40 cellular contexts compared by ENCODE assay signal in the genomic region with DNA sequence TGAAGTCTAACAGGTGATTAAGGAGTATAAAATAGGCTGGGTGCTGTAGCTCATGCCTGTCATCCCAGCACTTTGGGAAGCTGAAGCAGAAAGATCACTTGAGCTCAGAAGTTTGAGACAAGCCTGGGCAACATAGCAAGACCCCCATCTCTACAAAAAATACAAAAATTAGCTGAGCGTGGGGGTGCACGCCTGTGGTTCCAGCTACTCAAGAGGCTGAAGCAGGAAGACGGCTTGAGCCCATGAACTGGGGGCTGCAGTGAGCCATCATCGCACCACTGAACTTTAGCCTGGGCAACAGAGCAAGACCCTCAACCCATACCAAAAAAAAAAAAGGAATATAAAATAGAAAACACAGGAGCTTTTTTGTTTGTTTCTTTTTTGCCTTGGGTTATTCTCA. TPM values are rescaled to one million over a fixed set of nuclear protein-coding genes. Genes with fewer than 3 reads are reported as not detected.
DNase-seq lines count a peak whose midpoint lies in the region; ATAC-seq, FAIRE-seq and TF ChIP-seq lines count a peak whose summit lies in the region.
"Had no signal": no experiment of that assay in that cellular context is flagged by ENCODE, and none has a peak within 500 bp of the region (broad histone marks: within the 10 kb centered on the region; RNA-seq: fewer than 3 reads in every experiment).

No MANE protein-coding gene starts in this region.

- no TSS peak for BruUV-seq in K562 (replicated peaks; lab: Mats Ljungman, UMichigan)

- no peaks in the 10 kb centered on the region for H3K4me1 Mint-ChIP-seq in WTC11
- H3K4me1 Mint-ChIP-seq: CD4-positive, alpha-beta memory T cell; CD4-positive, CD25-positive, alpha-beta regulatory T cell; CD8-positive, alpha-beta memory T cell had no signal

- no peak overlapping the region for H2AFZ ChIP-seq in K562 (ENCODE audit: low read depth, low read length)

- no peak overlapping the region for H3K4me2 ChIP-seq in K562 (ENCODE audit: insufficient read depth, low read length)
- H3K4me2 ChIP-seq: A549; BLaER1; BLaER1 treated with 17β-estradiol and CSF1 and Interleukin-3, amounts not matched to agents 10 nM and 100 nM had no signal

- TF ChIP-seq RAD21 in K562 (CRISPR knock-in tag; conservative IDR thresholded peaks at IDR 0.05 in 1 of 2, IDR thresholded peaks at IDR 0.05 in 1 of 2) = no peak

- DNase-seq in WTC11 (ENCODE audit: low spot score) = no peak
- no peak for DNase-seq in K562 (ENCODE audit: extremely low read depth in 1 of 4, low spot score in 3 of 4)
- no peak for DNase-seq in kidney glomerular epithelial cell (lab: John Stamatoyannopoulos, UW)
- no peak for DNase-seq in GM13977 (ENCODE audit: low spot score)
- DNase-seq: 8988T; ACHN; AML-193; BE2C; C1 segment of cervical spinal cord; Caco-2; Calu3; CD4-positive, alpha-beta memory T cell; CD4-positive, alpha-beta T cell; CD4-positive, CD25-positive, alpha-beta regulatory T cell; CD8-positive, alpha-beta memory T cell; CD8-positive, alpha-beta T cell; COR-L47; DMS 273 treated with DMSO at 0.1 percent for 48 hours; DMS153; DMS53; DMS79; DMS79 treated with DMSO at 0.1 percent for 48 hours; DND-41; EL had no signal

- H3K4me1 ChIP-seq in HEK293 (ENCODE audit: control insufficient read depth, insufficient read depth, low read length) = no peaks in the 10 kb centered on the region
- no peaks in the 10 kb centered on the region; a peak in 1 of 5 replicates for H3K4me1 ChIP-seq in K562 (replicated peaks in 1 of 2; ENCODE audit: control insufficient read depth in 2 of 2, insufficient read depth in 2 of 2, low read length in 2 of 2)
- H3K4me1 ChIP-seq: A549, BE2C, Caco-2 had no signal

- no peaks in the 10 kb centered on the region for H3K79me2 ChIP-seq in K562 (ENCODE audit: control insufficient read depth, insufficient read depth, low read length)

- no peaks in the 10 kb centered on the region for H3K9me3 Mint-ChIP-seq in WTC11
- H3K9me3 Mint-ChIP-seq: CD14-positive monocyte; CD4-positive, alpha-beta T cell; CD8-positive, alpha-beta T cell had no signal

- H3K27me3 ChIP-seq in K562 (ENCODE audit: control insufficient read depth in 2 of 2, insufficient read depth in 2 of 2, low read length in 2 of 2) = peaks cover 0 to 7% of the 10 kb centered on the region in 2 experiments; a peak in 1 of 5 replicates
- H3K27me3 ChIP-seq: BLaER1; BLaER1 treated with 17β-estradiol and CSF1 and Interleukin-3, amounts not matched to agents 10 nM and 100 nM had no signal

- CTCF ChIA-PET in HEK293 (lab: Yijun Ruan, JAX) = interaction anchor here (0.6 to 1.8 kb wide), 5 partner anchors 8 to 304 kb away, joined by 3 to 5 read pairs (median 4); no protein-coding TSS in a partner anchor
- CTCF ChIA-PET in WTC11 (lab: Charles Lee) = interaction anchor here (1.0 kb wide), 1 partner anchor 8 kb away, joined by 3 read pairs; no protein-coding TSS in a partner anchor
- CTCF ChIA-PET in K562 (lab: Yijun Ruan, JAX; ENCODE audit: low intra/inter-chr PET ratio) = no interaction called here

- H3K9me1 ChIP-seq in K562 (ENCODE audit: control insufficient read depth, insufficient read depth, low read length) = no peaks in the 10 kb centered on the region

- no peaks in the 10 kb centered on the region for H3K27me3 Mint-ChIP-seq in WTC11 (ENCODE audit: low read depth)

- TF ChIP-seq POLR2A in K562 (conservative IDR thresholded peaks at IDR 0.05) = no peak

- TF ChIP-seq CTCF in HEK293 (tag by site-specific recombination; IDR thresholded peaks at IDR 0.05) = no peak
- TF ChIP-seq CTCF in WTC11 (IDR thresholded peaks at IDR 0.05) = no peak
- TF ChIP-seq CTCF in K562 (IDR thresholded peaks at IDR 0.05 in 2 of 3, conservative IDR thresholded peaks at IDR 0.05 in 1 of 3; ENCODE audit: insufficient read depth in 2 of 3, low read depth in 1 of 3, low read length in 3 of 3) = no peak
- no peak for TF ChIP-seq CTCF in GM13977 (IDR thresholded peaks at IDR 0.05; ENCODE audit: extremely low read depth, insufficient read depth, missing control alignments)

- POLR2A ChIA-PET in HEK293 (lab: Yijun Ruan, JAX) = no interaction called here
- POLR2A ChIA-PET in WTC11 (lab: Charles Lee) = no interaction called here
- POLR2A ChIA-PET in K562 (lab: Yijun Ruan, JAX) = interaction anchor here (0.9 to 1.1 kb wide), 2 partner anchors 19 to 59 kb away, joined by 3 read pairs; no protein-coding TSS in a partner anchor

- FAIRE-seq in K562 (lab: Jason Lieb, UNC) = no peak
- FAIRE-seq: A204.1, A549, D721Med had no signal

- 0% methylated on average over 2 of the region's 4 CpGs for WGBS in K562 (ENCODE audit: insufficient coverage, low coverage, missing lambda C conversion rate)

- no peak overlapping the region for H3K27ac Mint-ChIP-seq in WTC11
- H3K27ac Mint-ChIP-seq: B cell; CD14-positive monocyte; CD4-positive, alpha-beta memory T cell; CD4-positive, alpha-beta T cell; CD4-positive, CD25-positive, alpha-beta regulatory T cell; CD8-positive, alpha-beta memory T cell; CD8-positive, alpha-beta T cell had no signal

- no peaks in the 10 kb centered on the region for H3K9me3 ChIP-seq in HEK293 (ENCODE audit: control insufficient read depth, insufficient read depth, low read depth, low read length)
- no peaks in the 10 kb centered on the region for H3K9me3 ChIP-seq in K562 (replicated peaks; ENCODE audit: control insufficient read depth, insufficient read depth, low read depth, low read length)
- H3K9me3 ChIP-seq: A549; BE2C; BLaER1; BLaER1 treated with 17β-estradiol and CSF1 and Interleukin-3, amounts not matched to agents 10 nM and 100 nM; Caco-2 had no signal

- H3K9ac ChIP-seq in K562 (ENCODE audit: insufficient read depth in 1 of 2, low read depth in 2 of 2, low read length in 2 of 2) = no peak overlapping the region
- H3K9ac ChIP-seq: BLaER1; BLaER1 treated with 17β-estradiol and CSF1 and Interleukin-3, amounts not matched to agents 10 nM and 100 nM had no signal

- ATAC-seq in WTC11 = no peak
- ATAC-seq in K562 = no peak
- ATAC-seq in GM19452 (IDR thresholded peaks at IDR 0.05; ENCODE audit: unreplicated experiment) = no peak
- ATAC-seq: A549; CD8-positive, alpha-beta T cell had no signal

- intact Hi-C loops in K562 (cut with micrococcal nuclease) = loop anchor here (5.0 kb wide), 1 partner anchor 36 kb away; no protein-coding TSS in a partner anchor

- H3K36me3 Mint-ChIP-seq in WTC11 = no peaks in the 10 kb centered on the region
- H3K36me3 Mint-ChIP-seq: CD14-positive monocyte; CD4-positive, alpha-beta memory T cell; CD4-positive, CD25-positive, alpha-beta regulatory T cell; CD8-positive, alpha-beta memory T cell; CD8-positive, alpha-beta T cell had no signal

- H3K36me3 ChIP-seq in HEK293 (ENCODE audit: control insufficient read depth in 2 of 2, insufficient read depth in 1 of 2, low read length in 2 of 2) (no peaks in the 10 kb centered on the region), K562 (ENCODE audit: control insufficient read depth, insufficient read depth, low read length) (no peaks in the 10 kb centered on the region)
- H3K36me3 ChIP-seq: BE2C; BLaER1; BLaER1 treated with 17β-estradiol and CSF1 and Interleukin-3, amounts not matched to agents 10 nM and 100 nM had no signal

- in situ Hi-C loops in K562 (cut with MboI) (no loop called here), GM13977 (cut with MboI; ENCODE audit: low pct_unique_long_range_greater_than_20kb, low sequenced_read_pairs, unreplicated experiment) (loop anchor here (5.0 kb wide), 1 partner anchor 291 kb away; no protein-coding TSS in a partner anchor)

- H3K4me3 ChIP-seq in HEK293 (ENCODE audit: low read depth, low read length) = no peak overlapping the region
- H3K4me3 ChIP-seq in K562 = no peak overlapping the region
- H3K4me3 ChIP-seq: A549; BLaER1; BLaER1 treated with 17β-estradiol and CSF1 and Interleukin-3, amounts not matched to agents 10 nM and 100 nM had no signal

- H3K4me3 Mint-ChIP-seq in WTC11 = no peak overlapping the region
- H3K4me3 Mint-ChIP-seq: B cell; CD14-positive monocyte; CD4-positive, alpha-beta memory T cell; CD4-positive, alpha-beta T cell; CD4-positive, CD25-positive, alpha-beta regulatory T cell; CD8-positive, alpha-beta memory T cell; CD8-positive, alpha-beta T cell had no signal

- no peak for TF ChIP-seq EP300 in K562 (IDR thresholded peaks at IDR 0.05; ENCODE audit: low read length)

- H3K27ac ChIP-seq in HEK293 (ENCODE audit: extremely low read depth, low read depth, low read length) = no peak overlapping the region
- no peak overlapping the region for H3K27ac ChIP-seq in K562 (ENCODE audit: extremely low read depth, low read depth, low read length)
- H3K27ac ChIP-seq: 22Rv1; A549; BLaER1; BLaER1 treated with 17β-estradiol and CSF1 and Interleukin-3, amounts not matched to agents 10 nM and 100 nM; C4-2B had no signal

- H4K20me1 ChIP-seq in K562 (replicated peaks; ENCODE audit: control insufficient read depth, insufficient read depth, low read length) = no peaks in the 10 kb centered on the region
- H4K20me1 ChIP-seq: BLaER1; BLaER1 treated with 17β-estradiol and CSF1 and Interleukin-3, amounts not matched to agents 10 nM and 100 nM had no signal

RNA-seq across cellular contexts. Expression of a gene that starts 47.4 kb away (rescaled TPM):
- total RNA-seq in WTC11 (2021) (10.5 to 11.8 TPM (median 11.3 TPM) in 3 replicates), K562 (2014; rRNA removed) (10.9 and 11.9 TPM in 2 replicates), K562 (2014; rRNA removed; fragmentation: Illumina TruSeq; extraction: Trizol) (24.1 and 26.7 TPM in 2 replicates), K562 (2015; rRNA removed; fragmentation: Illumina TruSeq; extraction: Trizol) (17.9 and 20.2 TPM in 2 replicates), K562 (2021) (13.0 and 13.8 TPM in 2 replicates)
- total RNA-seq in K562 (2011; cell fraction: chromatin; rRNA removed; ENCODE audit: low replicate concordance) = 6.6 and 26.8 TPM in 2 replicates
- 4.3 and 5.4 TPM in 2 replicates for total RNA-seq in K562 (2011; cell fraction: nucleolus; rRNA removed)
- 10.2 and 10.4 TPM in 2 replicates for total RNA-seq in K562 (2011; cell fraction: nucleoplasm; rRNA removed)
- polyA plus RNA-seq in K562 (2011; rRNA removed) (21.5 and 25.5 TPM in 2 replicates), K562 (2014; fragmentation: Illumina TruSeq; extraction: Trizol) (16.4 and 20.1 TPM in 2 replicates), K562 (2014; fragmentation: Nextera tagmentation; extraction: Ambion mirVana) (10 to 100 TPM in 1 of 2 experiments, 1 to 10 TPM in 1; 8.5 to 15.5 TPM), K562 (2014; rRNA removed) (12.7 and 13.3 TPM in 2 replicates)
- 7.1 and 14.3 TPM in 2 replicates for polyA plus RNA-seq in K562 (2011; cell fraction: cytosol; rRNA removed)
- polyA plus RNA-seq in K562 (2011; cell fraction: nucleus; rRNA removed) = 8.9 and 14.9 TPM in 2 replicates
- 9.8 and 12.4 TPM in 2 replicates for polyA plus RNA-seq in K562 (2012)
- polyA minus RNA-seq in K562 (2011; rRNA and poly(A)+ RNA removed) = 33.0 and 37.2 TPM in 2 replicates
- 7.6 and 12.2 TPM in 2 replicates for polyA minus RNA-seq in K562 (2011; cell fraction: cytosol; rRNA and poly(A)+ RNA removed)
- polyA minus RNA-seq in K562 (2011; cell fraction: nucleus; rRNA and poly(A)+ RNA removed) = 6.7 and 15.4 TPM in 2 replicates

RNA-seq across cellular contexts. Expression of a gene that starts 48.0 kb away (rescaled TPM):
- total RNA-seq in WTC11 (2021) (37.9 to 40.7 TPM (median 38.4 TPM) in 3 replicates), K562 (2014; rRNA removed) (10.3 and 11.2 TPM in 2 replicates), K562 (2014; rRNA removed; fragmentation: Illumina TruSeq; extraction: Trizol) (10.8 and 11.4 TPM in 2 replicates), K562 (2015; rRNA removed; fragmentation: Illumina TruSeq; extraction: Trizol) (9.8 and 10.6 TPM in 2 replicates), K562 (2021) (22.4 and 23.1 TPM in 2 replicates)
- 29.9 and 45.9 TPM in 2 replicates for total RNA-seq in K562 (2011; cell fraction: chromatin; rRNA removed; ENCODE audit: low replicate concordance)
- 8.7 and 14.3 TPM in 2 replicates for total RNA-seq in K562 (2011; cell fraction: nucleolus; rRNA removed)
- 16.4 and 24.4 TPM in 2 replicates for total RNA-seq in K562 (2011; cell fraction: nucleoplasm; rRNA removed)
- polyA plus RNA-seq in K562 (2011; rRNA removed) (9.7 and 10.3 TPM in 2 replicates), K562 (2014; fragmentation: Illumina TruSeq; extraction: Trizol) (6.0 and 6.4 TPM in 2 replicates), K562 (2014; fragmentation: Nextera tagmentation; extraction: Ambion mirVana) (1 to 10 TPM; 1.5 to 2.2 TPM), K562 (2014; rRNA removed) (4.9 and 5.3 TPM in 2 replicates)
- polyA plus RNA-seq in K562 (2011; cell fraction: cytosol; rRNA removed) = 3.1 and 6.0 TPM in 2 replicates
- polyA plus RNA-seq in K562 (2011; cell fraction: nucleus; rRNA removed) = 9.0 and 9.7 TPM in 2 replicates
- 2.7 and 3.3 TPM in 2 replicates for polyA plus RNA-seq in K562 (2012)
- polyA minus RNA-seq in K562 (2011; rRNA and poly(A)+ RNA removed) = 30.5 and 42.3 TPM in 2 replicates
- polyA minus RNA-seq in K562 (2011; cell fraction: cytosol; rRNA and poly(A)+ RNA removed) = 9.0 and 11.2 TPM in 2 replicates
- polyA minus RNA-seq in K562 (2011; cell fraction: nucleus; rRNA and poly(A)+ RNA removed) = 21.8 and 37.5 TPM in 2 replicates

RNA-seq across cellular contexts. Expression of a gene that starts 55.0 kb away (rescaled TPM):
- not detected in 3 replicates for total RNA-seq in WTC11 (2021)
- not detected in 2 replicates for total RNA-seq in K562 (2011; cell fraction: chromatin; rRNA removed; ENCODE audit: low replicate concordance)
- total RNA-seq in K562 (2011; cell fraction: nucleolus; rRNA removed) = not detected in 2 replicates
- not detected in 2 replicates for total RNA-seq in K562 (2011; cell fraction: nucleoplasm; rRNA removed)
- not detected in 2 replicates for total RNA-seq in K562 (2014; rRNA removed)
- not detected in 2 replicates for total RNA-seq in K562 (2014; rRNA removed; fragmentation: Illumina TruSeq; extraction: Trizol)
- total RNA-seq in K562 (2015; rRNA removed; fragmentation: Illumina TruSeq; extraction: Trizol) = not detected in 2 replicates
- not detected in 2 replicates for total RNA-seq in K562 (2021)
- polyA plus RNA-seq in K562 (2011; rRNA removed) = not detected in 2 replicates
- polyA plus RNA-seq in K562 (2011; cell fraction: cytosol; rRNA removed) = not detected in 2 replicates
- not detected in 2 replicates for polyA plus RNA-seq in K562 (2011; cell fraction: nucleus; rRNA removed)
- 0.04 TPM in 1 of 2 replicates, not detected in the other for polyA plus RNA-seq in K562 (2012)
- not detected in 2 replicates for polyA plus RNA-seq in K562 (2014; fragmentation: Illumina TruSeq; extraction: Trizol)
- polyA plus RNA-seq in K562 (2014; fragmentation: Nextera tagmentation; extraction: Ambion mirVana) = not detected
- not detected in 2 replicates for polyA plus RNA-seq in K562 (2014; rRNA removed)
- 0.04 TPM in 1 of 2 replicates, not detected in the other for polyA minus RNA-seq in K562 (2011; rRNA and poly(A)+ RNA removed)
- polyA minus RNA-seq in K562 (2011; cell fraction: cytosol; rRNA and poly(A)+ RNA removed) = not detected in 2 replicates
- polyA minus RNA-seq in K562 (2011; cell fraction: nucleus; rRNA and poly(A)+ RNA removed) = not detected in 2 replicates
- total RNA-seq: A172; A673; B cell; Caco-2; CD8-positive, alpha-beta memory T cell; CD8-positive, alpha-beta T cell; Daoy had no signal
- polyA plus RNA-seq: AG04450; BJ; CD14-positive monocyte; CD4-positive, alpha-beta memory T cell; CD4-positive, CD25-positive, alpha-beta regulatory T cell; CD8-positive, alpha-beta memory T cell had no signal
